15 cellular contexts compared by ENCODE assay signal in the genomic region with DNA sequence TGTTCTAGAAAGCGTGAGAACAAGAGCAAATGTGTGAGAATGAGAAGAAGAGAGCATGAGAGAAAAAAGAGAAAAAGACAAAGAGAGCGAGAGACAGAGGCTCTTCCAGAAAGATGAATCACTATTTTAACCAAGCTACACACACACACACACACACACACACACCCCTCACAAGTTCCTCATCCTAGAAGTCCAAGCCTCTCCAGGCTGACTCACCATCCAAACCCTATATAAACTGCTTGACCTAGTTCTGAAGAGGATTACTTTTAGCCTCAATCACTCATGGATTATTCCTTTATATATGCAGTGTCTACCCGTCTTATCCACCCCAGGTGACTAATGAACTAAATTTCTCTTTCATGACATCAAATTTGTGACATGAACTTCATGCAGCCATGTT. TPM values are rescaled to one million over a fixed set of nuclear protein-coding genes. Genes with fewer than 3 reads are reported as not detected.
DNase-seq lines count a peak whose midpoint lies in the region; ATAC-seq, FAIRE-seq and TF ChIP-seq lines count a peak whose summit lies in the region.
"Had no signal": no experiment of that assay in that cellular context is flagged by ENCODE, and none has a peak within 500 bp of the region (broad histone marks: within the 10 kb centered on the region; RNA-seq: fewer than 3 reads in every experiment).

No MANE protein-coding gene starts in this region.

- H3K4me1 ChIP-seq in osteoblast (ENCODE audit: insufficient read depth, low read length): peaks cover 14% of the 10 kb centered on the region
- H3K4me1 ChIP-seq: uterus had no signal

- no peak overlapping the region for H3K27ac ChIP-seq in osteoblast (ENCODE audit: low read depth, low read length)
- H3K27ac ChIP-seq: uterus had no signal

- ATAC-seq in activated CD4-positive, CD25-positive, alpha-beta regulatory T cell treated with anti-CD3 and anti-CD28 coated beads, Interleukin-2, amount 50 U/mL, for 24 hours: no peak
- no peak for ATAC-seq in HG02938 (IDR thresholded peaks at IDR 0.05; ENCODE audit: unreplicated experiment)

- FAIRE-seq in GM12891 (lab: Jason Lieb, UNC): no peak
- FAIRE-seq: H1, islet of Langerhans had no signal

- H3K4me2 ChIP-seq in osteoblast (ENCODE audit: insufficient read depth, low read length): peak overlapping the region; percentile 44

- peak overlapping the region; percentile 66 for H2AFZ ChIP-seq in osteoblast (ENCODE audit: low read length)

- H4K20me1 ChIP-seq in osteoblast (ENCODE audit: insufficient read depth, low read length): no peaks in the 10 kb centered on the region

- H3K79me2 ChIP-seq in osteoblast (ENCODE audit: insufficient read depth, low read length): no peaks in the 10 kb centered on the region

- H3K4me3 ChIP-seq in epithelial cell of esophagus (ENCODE audit: low read length) (no peak overlapping the region), osteoblast (ENCODE audit: insufficient read depth, low read length) (no peak overlapping the region)
- H3K4me3 ChIP-seq: uterus had no signal

- no peaks in the 10 kb centered on the region for H3K27me3 ChIP-seq in osteoblast (ENCODE audit: insufficient read depth, low read length)
- H3K27me3 ChIP-seq: uterus had no signal

- no peaks in the 10 kb centered on the region for H3K36me3 ChIP-seq in osteoblast (ENCODE audit: insufficient read depth, low read length)
- H3K36me3 ChIP-seq: uterus had no signal

- no peaks in the 10 kb centered on the region for H3K9me3 ChIP-seq in osteoblast (ENCODE audit: low read depth, low read length)
- H3K9me3 ChIP-seq: uterus had no signal

- no peak for TF ChIP-seq POLR2A in GM12891 (IDR thresholded peaks at IDR 0.05; ENCODE audit: low read depth, low read length)

- no peak for TF ChIP-seq CTCF in epithelial cell of esophagus (IDR thresholded peaks at IDR 0.05; ENCODE audit: insufficient read depth, low read depth, low read length, missing control alignments)
- no peak for TF ChIP-seq CTCF in osteoblast (IDR thresholded peaks at IDR 0.05; ENCODE audit: extremely low read depth, low read depth, low read length)

- DNase-seq in EL: peak; percentile 77
- peak; percentile 79 for DNase-seq in NCI-H82 (lab: John Stamatoyannopoulos, UW)
- DNase-seq in epithelial cell of esophagus (ENCODE audit: low read depth): peak; percentile 94
- peak; percentile 87 for DNase-seq in osteoblast (ENCODE audit: insufficient read length, low spot score, missing footprints)
- no peak for DNase-seq in GM12891 (ENCODE audit: insufficient read length, low spot score)
- DNase-seq in NCI-H146 treated with DMSO at 0.1 percent for 48 hours (lab: John Stamatoyannopoulos, UW; ENCODE audit: unreplicated experiment): no peak
- DNase-seq: activated CD4-positive, CD25-positive, alpha-beta regulatory T cell treated with anti-CD3 and anti-CD28 coated beads, Interleukin-2, amount 50 U/mL, for 72 hours; DMS79 treated with DMSO at 0.1 percent for 48 hours; NCI-H1694; uterus had no signal

TF ChIP-seq in GM12891, 5 proteins besides CTCF, POLR2A, EP300 and RAD21:
- TF ChIP-seq PAX5 (IDR thresholded peaks at IDR 0.05; ENCODE audit: insufficient read depth, low read length, severe bottlenecking): no peak

RNA-seq across cellular contexts. Expression of a gene that starts 37.6 kb away (rescaled TPM):
- total RNA-seq in osteoblast: not detected in 2 replicates
- polyA plus RNA-seq in GM12891 (2012; ENCODE audit: low read depth, missing spikeins): not detected
- total RNA-seq: H1, posterior vena cava, uterus had no signal
- polyA plus RNA-seq: H1 had no signal

Comparison
In these comparisons a context has a peak if more than half of its experiments do, and no peak if none do; other contexts are left out.
1. DNase-seq: peak in EL (single experiment), NCI-H82 (single experiment), epithelial cell of esophagus (single experiment) and osteoblast (single experiment); none in GM12891 (single experiment) and NCI-H146 treated with DMSO at 0.1 percent for 48 hours (single experiment).